In genomic region chr4:77156912-77157858, GRCh38 we compare ENCODE assay signal across 1 cellular context.
A peak's percentile ranks its signal among the peaks of the same experiment; 100 is the strongest.
TF ChIP-seq lines count a peak whose summit lies in the region.

A gene with protein sequence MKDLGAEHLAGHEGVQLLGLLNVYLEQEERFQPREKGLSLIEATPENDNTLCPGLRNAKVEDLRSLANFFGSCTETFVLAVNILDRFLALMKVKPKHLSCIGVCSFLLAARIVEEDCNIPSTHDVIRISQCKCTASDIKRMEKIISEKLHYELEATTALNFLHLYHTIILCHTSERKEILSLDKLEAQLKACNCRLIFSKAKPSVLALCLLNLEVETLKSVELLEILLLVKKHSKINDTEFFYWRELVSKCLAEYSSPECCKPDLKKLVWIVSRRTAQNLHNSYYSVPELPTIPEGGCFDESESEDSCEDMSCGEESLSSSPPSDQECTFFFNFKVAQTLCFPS (plus strand): TSS chr4:77157207. CDS start chr4:77158533, 1,326 bp downstream.

TF ChIP-seq in SK-N-SH treated with all-trans-retinoic acid at 6 μM for 48 hours, 23 proteins besides CTCF, POLR2A, EP300 and RAD21 (continued from another document):
- TF ChIP-seq, protein P1, sequence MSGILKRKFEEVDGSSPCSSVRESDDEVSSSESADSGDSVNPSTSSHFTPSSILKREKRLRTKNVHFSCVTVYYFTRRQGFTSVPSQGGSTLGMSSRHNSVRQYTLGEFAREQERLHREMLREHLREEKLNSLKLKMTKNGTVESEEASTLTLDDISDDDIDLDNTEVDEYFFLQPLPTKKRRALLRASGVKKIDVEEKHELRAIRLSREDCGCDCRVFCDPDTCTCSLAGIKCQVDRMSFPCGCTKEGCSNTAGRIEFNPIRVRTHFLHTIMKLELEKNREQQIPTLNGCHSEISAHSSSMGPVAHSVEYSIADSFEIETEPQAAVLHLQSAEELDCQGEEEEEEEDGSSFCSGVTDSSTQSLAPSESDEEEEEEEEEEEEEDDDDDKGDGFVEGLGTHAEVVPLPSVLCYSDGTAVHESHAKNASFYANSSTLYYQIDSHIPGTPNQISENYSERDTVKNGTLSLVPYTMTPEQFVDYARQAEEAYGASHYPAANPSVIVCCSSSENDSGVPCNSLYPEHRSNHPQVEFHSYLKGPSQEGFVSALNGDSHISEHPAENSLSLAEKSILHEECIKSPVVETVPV (CRISPR knock-in tag; IDR thresholded peaks at IDR 0.05): 0 out of 2 replicates have a peak, but pooled peaks have one; percentile 27
- TF ChIP-seq TCF4 (CRISPR knock-in tag; IDR thresholded peaks at IDR 0.05; ENCODE audit: borderline replicate concordance) (peak; percentile 46; the same call in 1 of the 2 replicates), GLIS3 (CRISPR knock-in tag; IDR thresholded peaks at IDR 0.05) (no peak; the same call in 1 of the 2 replicates)
- TF ChIP-seq, protein P2, sequence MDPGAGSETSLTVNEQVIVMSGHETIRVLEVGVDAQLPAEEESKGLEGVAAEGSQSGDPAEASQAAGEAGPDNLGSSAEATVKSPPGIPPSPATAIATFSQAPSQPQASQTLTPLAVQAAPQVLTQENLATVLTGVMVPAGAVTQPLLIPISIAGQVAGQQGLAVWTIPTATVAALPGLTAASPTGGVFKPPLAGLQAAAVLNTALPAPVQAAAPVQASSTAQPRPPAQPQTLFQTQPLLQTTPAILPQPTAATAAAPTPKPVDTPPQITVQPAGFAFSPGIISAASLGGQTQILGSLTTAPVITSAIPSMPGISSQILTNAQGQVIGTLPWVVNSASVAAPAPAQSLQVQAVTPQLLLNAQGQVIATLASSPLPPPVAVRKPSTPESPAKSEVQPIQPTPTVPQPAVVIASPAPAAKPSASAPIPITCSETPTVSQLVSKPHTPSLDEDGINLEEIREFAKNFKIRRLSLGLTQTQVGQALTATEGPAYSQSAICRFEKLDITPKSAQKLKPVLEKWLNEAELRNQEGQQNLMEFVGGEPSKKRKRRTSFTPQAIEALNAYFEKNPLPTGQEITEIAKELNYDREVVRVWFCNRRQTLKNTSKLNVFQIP (CRISPR knock-in tag; IDR thresholded peaks at IDR 0.05; ENCODE audit: borderline replicate concordance, low read depth): peak; percentile 90; the same call in 1 of the 2 replicates
